Comparison of ENCODE assay signal across 26 cellular contexts in genomic region chr2:117982376-117983033, GRCh38. TPM values are rescaled to one million over a fixed set of nuclear protein-coding genes. Genes with fewer than 3 reads are reported as not detected.
DNase-seq lines count a peak whose midpoint lies in the region; ATAC-seq and TF ChIP-seq lines count a peak whose summit lies in the region.
"Had no signal": no experiment of that assay in that cellular context is flagged by ENCODE, and none has a peak within 500 bp of the region (broad histone marks: within the 10 kb centered on the region; RNA-seq: fewer than 3 reads in every experiment).

No MANE protein-coding gene starts in this region.

- H3F3A ChIP-seq in GM23338 (replicated peaks; ENCODE audit: low read depth): no peaks in the 10 kb centered on the region

- no peaks in the 10 kb centered on the region for H3K27me3 Mint-ChIP-seq in GM23338 (ENCODE audit: insufficient read depth, low read depth, poor library complexity)
- H3K27me3 Mint-ChIP-seq: CD4-positive, CD25-positive, alpha-beta regulatory T cell had no signal

- H3K4me1 ChIP-seq in GM23338 (ENCODE audit: insufficient read depth): peaks cover 8% of the 10 kb centered on the region; the same call in 1 of the 2 replicates
- peaks cover 0 to 22% (median 14%) of the 10 kb centered on the region in 3 donors for H3K4me1 ChIP-seq in esophagus squamous epithelium
- H3K4me1 ChIP-seq: SJCRH30 had no signal

- DNase-seq in ACHN (peak; percentile 12), GM23338 (ENCODE audit: low spot score) (peak; percentile 67), choroid plexus epithelial cell (ENCODE audit: low read depth) (no peak), kidney epithelial cell (ENCODE audit: low read depth) (no peak), esophagus squamous epithelium (lab: John Stamatoyannopoulos, UW) (no peak), middle frontal gyrus (ENCODE audit: extremely low spot score, low spot score) (no peak)
- DNase-seq: activated CD4-positive, alpha-beta T cell treated with anti-CD3 and anti-CD28 coated beads, Interleukin-2, amount 50 U/mL, for 4 hours; activated CD8-positive, alpha-beta memory T cell treated with anti-CD3 and anti-CD28 coated beads, Interleukin-2, amount 50 U/mL, for 48 hours; amniotic stem cell; CD4-positive, CD25-positive, alpha-beta regulatory T cell; DMS153; heart left ventricle; immature natural killer cell; lower lobe of right lung; NCI-H1048; NCI-H187 treated with DMSO at 0.1 percent for 48 hours; NCI-H2227 treated with DMSO at 0.1 percent for 48 hours; NCI-H774; PC-9; SJCRH30; WERI-Rb-1 had no signal

- H3K27ac Mint-ChIP-seq in GM23338: no peak overlapping the region
- H3K27ac Mint-ChIP-seq: CD4-positive, CD25-positive, alpha-beta regulatory T cell; T-helper 1 cell treated with Interleukin-12 subunit alpha and Interleukin-12 subunit beta and Interleukin-4 antibody, amounts not matched to agents 30 μg/mL and 1 μg/mL, for 36 hours had no signal

- no peaks in the 10 kb centered on the region for H3K79me2 ChIP-seq in GM23338 (replicated peaks; ENCODE audit: insufficient read depth)

- peaks cover 5% of the 10 kb centered on the region; the same call in 2 of the 3 replicates for H3K36me3 Mint-ChIP-seq in GM23338 (ENCODE audit: low read depth)

- intact Hi-C loops in esophagus squamous epithelium (cut with DNase I): no loop called here

- H3K4me2 ChIP-seq in GM23338: no peak overlapping the region
- H3K4me2 ChIP-seq: PC-9 had no signal

- TF ChIP-seq CTCF in GM23338 (conservative IDR thresholded peaks at IDR 0.05; ENCODE audit: low read depth in 2 of 2) (0 out of 4 replicates have a peak, but pooled peaks of 1 of the 2 experiments have one; percentile 13), choroid plexus epithelial cell (conservative IDR thresholded peaks at IDR 0.05; ENCODE audit: low read depth, low read length) (peak; percentile 21), kidney epithelial cell (IDR thresholded peaks at IDR 0.05; ENCODE audit: insufficient read depth, low read length, poor library complexity, severe bottlenecking) (peak; percentile 25), esophagus squamous epithelium (IDR thresholded peaks at IDR 0.05) (no peak)

- H3K27me3 ChIP-seq in GM23338 (ENCODE audit: insufficient read depth): no peaks in the 10 kb centered on the region
- H3K27me3 ChIP-seq in kidney epithelial cell (ENCODE audit: control insufficient read depth, insufficient read depth, low read length): no peaks in the 10 kb centered on the region
- no peaks in the 10 kb centered on the region for H3K27me3 ChIP-seq in esophagus squamous epithelium
- H3K27me3 ChIP-seq: esophagus muscularis mucosa, heart left ventricle, SJCRH30 had no signal

- H3K4me1 Mint-ChIP-seq in GM23338: peaks cover 16% of the 10 kb centered on the region

- no peak for TF ChIP-seq POLR2A in esophagus squamous epithelium (IDR thresholded peaks at IDR 0.05)

- ATAC-seq in GM23338 (peak; percentile 57), GM21515 (IDR thresholded peaks at IDR 0.05; ENCODE audit: unreplicated experiment) (no peak), HG03565 (IDR thresholded peaks at IDR 0.05; ENCODE audit: unreplicated experiment) (no peak)
- ATAC-seq: GM12878, heart left ventricle, lower lobe of right lung had no signal

- H4K20me1 ChIP-seq in GM23338 (replicated peaks; ENCODE audit: insufficient read depth): peaks cover 16% of the 10 kb centered on the region

- 95 to 96% methylated on average over 5 of the region's 5 CpGs for WGBS in esophagus squamous epithelium, 2 donors

- H3K4me3 ChIP-seq in GM23338 (no peak overlapping the region), choroid plexus epithelial cell (ENCODE audit: low read depth, low read length) (no peak overlapping the region), kidney epithelial cell (ENCODE audit: low read depth, low read length) (no peak overlapping the region), esophagus squamous epithelium (no peak overlapping the region)
- H3K4me3 ChIP-seq: esophagus muscularis mucosa, GM12878, heart left ventricle, lower lobe of right lung, PC-9, SJCRH30 had no signal

- H3K9me3 Mint-ChIP-seq in GM23338: no peaks in the 10 kb centered on the region
- H3K9me3 Mint-ChIP-seq: CD4-positive, CD25-positive, alpha-beta regulatory T cell; immature natural killer cell; T-helper 1 cell treated with Interleukin-12 subunit alpha and Interleukin-12 subunit beta and Interleukin-4 antibody, amounts not matched to agents 30 μg/mL and 1 μg/mL, for 36 hours had no signal

- H3K4me3 Mint-ChIP-seq in GM23338: no peak overlapping the region
- H3K4me3 Mint-ChIP-seq: CD4-positive, CD25-positive, alpha-beta regulatory T cell; immature natural killer cell; T-helper 1 cell treated with Interleukin-12 subunit alpha and Interleukin-12 subunit beta and Interleukin-4 antibody, amounts not matched to agents 30 μg/mL and 1 μg/mL, for 36 hours had no signal

- no peaks in the 10 kb centered on the region for H3K9me3 ChIP-seq in esophagus squamous epithelium
- H3K9me3 ChIP-seq: esophagus muscularis mucosa, heart left ventricle, lower lobe of right lung, SJCRH30 had no signal

- no peaks in the 10 kb centered on the region for H3K9me2 ChIP-seq in GM23338 (ENCODE audit: insufficient read depth)

- no peak overlapping the region for H2AFZ ChIP-seq in GM23338
- H2AFZ ChIP-seq: PC-9 had no signal

- no peak overlapping the region for H3K27ac ChIP-seq in GM23338 (ENCODE audit: low read depth)
- no peak overlapping the region for H3K27ac ChIP-seq in esophagus squamous epithelium
- H3K27ac ChIP-seq: esophagus muscularis mucosa, heart left ventricle, lower lobe of right lung, SJCRH30, WERI-Rb-1 had no signal

- H3K36me3 ChIP-seq in GM23338 (ENCODE audit: insufficient read depth): no peaks in the 10 kb centered on the region
- H3K36me3 ChIP-seq in kidney epithelial cell (ENCODE audit: control insufficient read depth, insufficient read depth, low read length): no peaks in the 10 kb centered on the region
- H3K36me3 ChIP-seq in esophagus squamous epithelium: peaks cover 0 to 87% (median 0%) of the 10 kb centered on the region in 3 donors

- in situ Hi-C loops in ACHN (cut with HindIII; ENCODE audit: low pct_ligation_motif_present, low pct_unique_long_range_greater_than_20kb, low sequenced_read_pairs): no loop called here

TF ChIP-seq in GM23338, 12 proteins besides CTCF, POLR2A, EP300 and RAD21 (continues in another document):
- TF ChIP-seq ZNF462 (CRISPR knock-in tag; IDR thresholded peaks at IDR 0.05): no peak
- TF ChIP-seq POLR2AphosphoS5 (IDR thresholded peaks at IDR 0.05; ENCODE audit: low read depth): no peak

RNA-seq across cellular contexts. Expression of gene CCDC93, which starts 31.4 kb away (rescaled TPM):
- 9.8 and 13.1 TPM in 2 replicates for total RNA-seq in GM23338 (2014; rRNA removed; shearing (Covaris generic))
- 12.3 and 16.8 TPM in 2 replicates for polyA plus RNA-seq in GM23338 (2016; fragmentation: Nextera tagmentation; extraction: Ambion mirVana)
- total RNA-seq in kidney epithelial cell (33.6 and 47.0 TPM in 2 replicates), esophagus squamous epithelium (10 to 100 TPM; 10.6 to 20.4 (median 17.2) TPM)

Comparison
In these comparisons a context has a peak if more than half of its experiments do, and no peak if none do; other contexts are left out.
1. DNase-seq: peak in ACHN (single experiment) and GM23338 (single experiment); none in choroid plexus epithelial cell (single experiment), kidney epithelial cell (single experiment), esophagus squamous epithelium (single experiment) and middle frontal gyrus (single experiment).
2. CTCF ChIP-seq: peak in choroid plexus epithelial cell (single experiment) and kidney epithelial cell (single experiment); none in esophagus squamous epithelium (0 of 6).